In genomic region chr6:20236344-20236743, GRCh38 we compare ENCODE assay signal across 2 cellular contexts.
TF ChIP-seq lines count a peak whose summit lies in the region.

No MANE protein-coding gene starts in this region.

TF ChIP-seq in HCT116, 20 proteins besides CTCF, POLR2A, EP300 and RAD21:
- no peak for TF ChIP-seq TCF7L2 (IDR thresholded peaks at IDR 0.05; ENCODE audit: borderline replicate concordance, extremely low read depth, insufficient read depth, insufficient read length)
- TF ChIP-seq ZBTB33 (IDR thresholded peaks at IDR 0.05; ENCODE audit: extremely low read depth, insufficient replicate concordance, low read length): no peak
- TF ChIP-seq CBX3 (IDR thresholded peaks at IDR 0.05; ENCODE audit: low read depth): no peak
- no peak for TF ChIP-seq POLR2AphosphoS5 (IDR thresholded peaks at IDR 0.05; ENCODE audit: low read depth, low read length)
- no peak for TF ChIP-seq SP1 (IDR thresholded peaks at IDR 0.05; ENCODE audit: low read depth)
- no peak for TF ChIP-seq JUND (IDR thresholded peaks at IDR 0.05)
- no peak for TF ChIP-seq SIN3A (IDR thresholded peaks at IDR 0.05; ENCODE audit: low read depth)
- no peak for TF ChIP-seq ATF3 (IDR thresholded peaks at IDR 0.05)
- no peak for TF ChIP-seq EGR1 (IDR thresholded peaks at IDR 0.05; ENCODE audit: low read depth)
- TF ChIP-seq SRF (IDR thresholded peaks at IDR 0.05; ENCODE audit: low read depth): no peak
- no peak for TF ChIP-seq EZH2 (IDR thresholded peaks at IDR 0.05)
- TF ChIP-seq ELF1 (IDR thresholded peaks at IDR 0.05; ENCODE audit: borderline replicate concordance, low read depth): no peak
- TF ChIP-seq YY1 (IDR thresholded peaks at IDR 0.05; ENCODE audit: extremely low read depth, insufficient replicate concordance, low read depth, low read length): no peak
- TF ChIP-seq MAX (IDR thresholded peaks at IDR 0.05): no peak
- no peak for TF ChIP-seq FOSL1 (IDR thresholded peaks at IDR 0.05; ENCODE audit: low read depth)
- TF ChIP-seq EZH2phosphoT487 (IDR thresholded peaks at IDR 0.05; ENCODE audit: borderline replicate concordance): no peak
- no peak for TF ChIP-seq REST (IDR thresholded peaks at IDR 0.05; ENCODE audit: low read depth)
- no peak for TF ChIP-seq CEBPB (IDR thresholded peaks at IDR 0.05; ENCODE audit: low read depth)
TF ChIP-seq in HCT116: peak in this region for 0.

TF ChIP-seq in GM12878, 131 proteins besides CTCF, POLR2A, EP300 and RAD21:
- TF ChIP-seq ZNF207 (IDR thresholded peaks at IDR 0.05; ENCODE audit: borderline replicate concordance) (no peak), MTA2 (IDR thresholded peaks at IDR 0.05; ENCODE audit: low read depth) (peak; percentile 42; the same call in 1 of the 2 replicates)
